Comparison of ENCODE assay signal across 8 cellular contexts in the genomic region with DNA sequence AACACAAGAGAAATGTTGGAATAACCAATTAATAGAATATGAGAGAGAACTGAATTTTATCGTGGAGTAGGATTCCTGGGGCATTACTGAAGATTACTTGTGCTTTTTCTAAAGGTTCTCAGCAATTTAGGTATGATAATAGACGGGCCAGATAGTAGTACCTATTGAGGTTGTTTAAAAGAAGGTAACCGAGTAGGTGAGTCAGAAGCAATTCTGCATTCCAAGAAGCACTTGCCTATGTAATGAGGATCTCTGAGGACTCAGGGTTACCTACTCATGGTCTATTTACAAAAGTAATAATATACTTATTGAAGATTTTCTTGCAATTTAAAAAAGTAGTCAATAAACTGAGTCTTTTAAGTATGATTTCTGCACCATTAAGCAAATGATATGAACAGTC.
"Had no signal": no experiment of that assay in that cellular context is flagged by ENCODE, and none has a peak within 500 bp of the region (broad histone marks: within the 10 kb centered on the region; RNA-seq: fewer than 3 reads in every experiment).

No MANE protein-coding gene starts in this region.

- FAIRE-seq: H1, H54, HTR-8/SVneo, K562 had no signal

- H3K4me3 ChIP-seq: GM23338, K562 had no signal

- H3K4me1 Mint-ChIP-seq: GM23338, H9 had no signal

- H3K4me2 ChIP-seq: GM23338 had no signal

- H3K9me3 Mint-ChIP-seq: GM23338, H9 had no signal

- H2AFZ ChIP-seq: GM23338 had no signal

- H3K4me3 Mint-ChIP-seq: GM23338, H9 had no signal

- DNase-seq: H9, IMR-90, KG1 had no signal

- ATAC-seq: GM23338, K562 had no signal

- H3K27ac Mint-ChIP-seq: GM23338, H9 had no signal
